In the genomic region with DNA sequence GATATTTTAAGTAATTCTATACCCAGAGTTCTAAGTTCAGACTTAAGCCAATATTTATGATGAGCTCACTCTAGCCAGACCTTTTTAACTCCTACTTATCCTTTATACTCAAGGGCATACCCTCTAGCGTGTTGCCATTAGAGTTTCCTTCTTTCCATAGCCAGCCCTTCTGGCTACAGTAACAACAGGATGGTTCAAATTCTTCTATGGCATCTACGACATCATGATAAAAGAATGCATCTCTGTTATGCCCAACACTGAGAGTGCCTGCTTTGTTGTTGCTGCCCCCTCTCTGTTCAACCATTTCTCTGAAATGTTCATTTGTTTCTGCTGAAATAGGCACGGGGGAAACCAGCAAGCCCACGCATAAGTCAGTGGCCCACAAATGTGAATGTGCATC, we compare ENCODE assay signal across 21 cellular contexts.
"Had no signal": no experiment of that assay in that cellular context is flagged by ENCODE, and none has a peak within 500 bp of the region (broad histone marks: within the 10 kb centered on the region; RNA-seq: fewer than 3 reads in every experiment).

No MANE protein-coding gene starts in this region.

- H3K27ac Mint-ChIP-seq: activated B cell treated with CpG ODN at 0.5 μM for 24 hours; activated CD4-positive, alpha-beta T cell treated with anti-CD3 and anti-CD28 coated beads for 36 hours; activated naive CD4-positive, alpha-beta T cell treated with anti-CD3 and anti-CD28 coated beads, Interleukin-2, amount 10 ng/mL, durations not matched to agents 7 days and 5 days; activated T-cell treated with anti-CD3 and anti-CD28 coated beads, Interleukin-2, amount 50 U/mL, for 72 hours; mesothelial cell of epicardium; natural killer cell treated with Interleukin-12 subunit alpha and Interleukin-12 subunit beta and Interleukin-15 and Interleukin-18, amount 100 ng/mL, for 72 hours; progenitor cell of endocrine pancreas; T-helper 17 cell had no signal

- H3K4me1 Mint-ChIP-seq: activated B cell treated with CpG ODN at 0.5 μM for 24 hours; activated CD4-positive, alpha-beta T cell treated with anti-CD3 and anti-CD28 coated beads for 36 hours; activated naive CD4-positive, alpha-beta T cell treated with anti-CD3 and anti-CD28 coated beads, Interleukin-2, amount 10 ng/mL, durations not matched to agents 7 days and 5 days; mesothelial cell of epicardium; T-helper 17 cell had no signal

- H3K36me3 Mint-ChIP-seq: activated naive CD4-positive, alpha-beta T cell treated with anti-CD3 and anti-CD28 coated beads, Interleukin-2, amount 10 ng/mL, durations not matched to agents 7 days and 5 days; mesothelial cell of epicardium had no signal

- H3K27me3 Mint-ChIP-seq: activated B cell treated with CpG ODN at 0.5 μM for 24 hours; activated CD4-positive, alpha-beta T cell treated with anti-CD3 and anti-CD28 coated beads for 36 hours; activated naive CD4-positive, alpha-beta T cell treated with anti-CD3 and anti-CD28 coated beads, Interleukin-2, amount 10 ng/mL, durations not matched to agents 7 days and 5 days; natural killer cell treated with Interleukin-12 subunit alpha and Interleukin-12 subunit beta and Interleukin-15 and Interleukin-18, amount 100 ng/mL, for 72 hours; progenitor cell of endocrine pancreas; T-helper 17 cell had no signal

- H3K4me3 Mint-ChIP-seq: activated B cell treated with CpG ODN at 0.5 μM for 24 hours; activated CD4-positive, alpha-beta T cell treated with anti-CD3 and anti-CD28 coated beads for 36 hours; activated naive CD4-positive, alpha-beta T cell treated with anti-CD3 and anti-CD28 coated beads, Interleukin-2, amount 10 ng/mL, durations not matched to agents 7 days and 5 days; activated T-cell treated with anti-CD3 and anti-CD28 coated beads, Interleukin-2, amount 50 U/mL, for 72 hours; mesothelial cell of epicardium; natural killer cell treated with Interleukin-12 subunit alpha and Interleukin-12 subunit beta and Interleukin-15 and Interleukin-18, amount 100 ng/mL, for 72 hours; T-helper 17 cell had no signal

- H3K9me3 Mint-ChIP-seq: activated B cell treated with CpG ODN at 0.5 μM for 24 hours had no signal

- ATAC-seq: activated CD4-positive, alpha-beta T cell treated with anti-CD3 and anti-CD28 coated beads for 36 hours; activated T-cell treated with anti-CD3 and anti-CD28 coated beads, Interleukin-2, amount 50 U/mL, for 72 hours; left lobe of liver; lower lobe of right lung; natural killer cell treated with Interleukin-12 subunit alpha and Interleukin-12 subunit beta and Interleukin-15 and Interleukin-18, amount 100 ng/mL, for 72 hours; T-helper 17 cell had no signal

- DNase-seq: activated B cell treated with CpG ODN at 0.5 μM for 24 hours; activated CD4-positive, alpha-beta T cell treated with anti-CD3 and anti-CD28 coated beads for 36 hours; activated CD4-positive, alpha-beta T cell treated with anti-CD3 and anti-CD28 coated beads, Interleukin-2, amount 50 U/mL, for 48 hours; activated effector memory CD4-positive, alpha-beta T cell treated with anti-CD3 and anti-CD28 coated beads, Interleukin-2, amount 50 U/mL, for 16 hours; activated naive CD4-positive, alpha-beta T cell treated with anti-CD3 and anti-CD28 coated beads, Interleukin-2, amount 10 ng/mL, durations not matched to agents 7 days and 5 days; activated T-cell treated with anti-CD3 and anti-CD28 coated beads, Interleukin-2, amount 50 U/mL, for 72 hours; amygdala; colonic mucosa; dorsolateral prefrontal cortex; foreskin fibroblast; hippocampal formation; lower lobe of right lung; spleen; stimulated activated CD4-positive, alpha-beta T cell treated with anti-CD3 and anti-CD28 coated beads, Interleukin-4, amount 100 ng/mL, for 1 hour; stimulated activated naive CD4-positive, alpha-beta T cell; T-helper 17 cell; upper lobe of left lung had no signal
